In genomic region chr2:114175507-114175906, GRCh38 we compare ENCODE assay signal across 35 cellular contexts.
"Had no signal": no experiment of that assay in that cellular context is flagged by ENCODE, and none has a peak within 500 bp of the region (broad histone marks: within the 10 kb centered on the region; RNA-seq: fewer than 3 reads in every experiment).

No MANE protein-coding gene starts in this region.

- H3K36me3 ChIP-seq: MG63 had no signal

- DNase-seq: MG63, MM.1S, MV-4-11, NCI-H1048, NCI-H1092, NCI-H1092 treated with DMSO at 0.1 percent for 48 hours, NCI-H1105, NCI-H1105 treated with DMSO at 0.1 percent for 48 hours, NCI-H1417, NCI-H1417 treated with DMSO at 0.1 percent for 48 hours, NCI-H1436, NCI-H1436 treated with DMSO at 0.1 percent for 48 hours, NCI-H146, NCI-H1694, NCI-H1694 treated with DMSO at 0.1 percent for 48 hours, NCI-H187, NCI-H187 treated with DMSO at 0.1 percent for 48 hours, NCI-H1930, NCI-H2029, NCI-H2029 treated with DMSO at 0.1 percent for 48 hours, NCI-H2081, NCI-H2081 treated with DMSO at 0.1 percent for 48 hours, NCI-H2107, NCI-H2171, NCI-H2171 treated with DMSO at 0.1 percent for 48 hours, NCI-H2227 treated with DMSO at 0.1 percent for 48 hours, NCI-H226, NCI-H345, NCI-H446, NCI-H446 treated with DMSO at 0.1 percent for 48 hours, NCI-H510A, NCI-H510A treated with DMSO at 0.1 percent for 48 hours, NCI-H524, NCI-H524 treated with DMSO at 0.1 percent for 48 hours, NCI-H526 had no signal

- H3K4me3 ChIP-seq: MG63 had no signal

- H3K9me3 ChIP-seq: MG63 had no signal
